Comparison of ENCODE assay signal across 11 cellular contexts in genomic region chr20:48772183-48772976, GRCh38. TPM values are rescaled to one million over a fixed set of nuclear protein-coding genes. Genes with fewer than 3 reads are reported as not detected.
DNase-seq lines count a peak whose midpoint lies in the region; ATAC-seq and TF ChIP-seq lines count a peak whose summit lies in the region.
"Had no signal": no experiment of that assay in that cellular context is flagged by ENCODE, and none has a peak within 500 bp of the region (broad histone marks: within the 10 kb centered on the region; RNA-seq: fewer than 3 reads in every experiment).

No MANE protein-coding gene starts in this region.

- peaks cover 4% of the 10 kb centered on the region for H3K36me3 Mint-ChIP-seq in mesothelial cell of epicardium

- peaks cover 11% of the 10 kb centered on the region for H3K9me3 Mint-ChIP-seq in mesothelial cell of epicardium

- H3K9ac ChIP-seq in trophoblast cell (ENCODE audit: low read length) (no peak overlapping the region), smooth muscle cell (ENCODE audit: low read depth) (no peak overlapping the region)

- no peak overlapping the region for H3K4me3 Mint-ChIP-seq in mesothelial cell of epicardium

- no peak for TF ChIP-seq POLR2A in gastroesophageal sphincter (IDR thresholded peaks at IDR 0.05)

- no peak overlapping the region for H3K27ac Mint-ChIP-seq in mesothelial cell of epicardium

- no peak overlapping the region for H2AK5ac ChIP-seq in trophoblast cell (ENCODE audit: low read length)

- H3K4me3 ChIP-seq in gastroesophageal sphincter, result no peak overlapping the region
- no peak overlapping the region for H3K4me3 ChIP-seq in trophoblast cell (ENCODE audit: low read depth, low read length)
- no peak overlapping the region for H3K4me3 ChIP-seq in smooth muscle cell
- H3K4me3 ChIP-seq: MG63 had no signal

- H3K9me3 ChIP-seq in gastroesophageal sphincter (no peaks in the 10 kb centered on the region), trophoblast cell (ENCODE audit: insufficient read depth, low read depth, low read length) (peaks cover 16% of the 10 kb centered on the region), smooth muscle cell (replicated peaks; ENCODE audit: low read depth) (no peaks in the 10 kb centered on the region)

- no peak overlapping the region for H4K91ac ChIP-seq in trophoblast cell (ENCODE audit: low read depth, low read length)

- H3F3A ChIP-seq in smooth muscle cell (ENCODE audit: low read depth), result no peaks in the 10 kb centered on the region

- peaks cover 15% of the 10 kb centered on the region for H3K4me1 Mint-ChIP-seq in mesothelial cell of epicardium

- ATAC-seq in gastroesophageal sphincter (peak; percentile 53), GM21619 (IDR thresholded peaks at IDR 0.05; ENCODE audit: unreplicated experiment) (no peak), HG02852 (IDR thresholded peaks at IDR 0.05; ENCODE audit: unreplicated experiment) (no peak)

- WGBS in gastroesophageal sphincter (ENCODE audit: low coverage in 1 of 2), 2 donors, result 79 to 91% methylated on average over 6 to 15 of the region's 17 CpGs
- no CpG with 5 or more reads among the region's 17 CpGs for WGBS in trophoblast cell (ENCODE audit: extremely low coverage, insufficient coverage, insufficient read length)
- 89% methylated on average over 17 of the region's 17 CpGs for WGBS in smooth muscle cell (ENCODE audit: low lambda C conversion rate)

- no peak overlapping the region for H2BK5ac ChIP-seq in trophoblast cell (ENCODE audit: low read depth, low read length, poor library complexity)

- H3K4me2 ChIP-seq in trophoblast cell (ENCODE audit: low read length), result no peak overlapping the region
- no peak overlapping the region for H3K4me2 ChIP-seq in smooth muscle cell

- no peaks in the 10 kb centered on the region for H3K79me1 ChIP-seq in trophoblast cell (ENCODE audit: low read length)

- TF ChIP-seq EP300 in gastroesophageal sphincter (IDR thresholded peaks at IDR 0.05), result no peak

- H4K12ac ChIP-seq in trophoblast cell (ENCODE audit: low read depth, low read length), result no peak overlapping the region

- no peak overlapping the region for H3K23ac ChIP-seq in trophoblast cell (ENCODE audit: low read length)

- H3K36me3 ChIP-seq in gastroesophageal sphincter, result no peaks in the 10 kb centered on the region
- H3K36me3 ChIP-seq in trophoblast cell (ENCODE audit: control insufficient read depth in 1 of 2, insufficient read depth in 2 of 2, low read length in 2 of 2), result no peaks in the 10 kb centered on the region
- H3K36me3 ChIP-seq in smooth muscle cell (ENCODE audit: low read depth), result no peaks in the 10 kb centered on the region
- H3K36me3 ChIP-seq: MG63 had no signal

- H3K79me2 ChIP-seq in trophoblast cell (ENCODE audit: control insufficient read depth, insufficient read depth, low read length, poor library complexity) (no peaks in the 10 kb centered on the region), smooth muscle cell (ENCODE audit: low read depth) (no peaks in the 10 kb centered on the region)

- no peak overlapping the region for H4K8ac ChIP-seq in trophoblast cell (ENCODE audit: low read depth, low read length)

- H3K14ac ChIP-seq in trophoblast cell (ENCODE audit: low read length), result no peak overlapping the region

- DNase-seq in CMK (ENCODE audit: low read depth) (peak; percentile 77), SIG-M5 treated with dmso at 0.1 percent for 504 hours (lab: John Stamatoyannopoulos, UW; ENCODE audit: unreplicated experiment) (peak; percentile 93), trophoblast cell (peak; percentile 13 to 25), smooth muscle cell (lab: John Stamatoyannopoulos, UW; ENCODE audit: unreplicated experiment) (no peak), mesothelial cell of epicardium (ENCODE audit: low spot score in 2 of 2, unreplicated experiment in 2 of 2) (no peak)
- DNase-seq: DND-41, MG63, small intestine had no signal

- H2AFZ ChIP-seq in trophoblast cell (ENCODE audit: insufficient read depth, low read length, poor library complexity) (no peak overlapping the region), smooth muscle cell (ENCODE audit: low read depth) (no peak overlapping the region)

- H3K4me1 ChIP-seq in gastroesophageal sphincter (peaks cover 0 to 35% (median 7%) of the 10 kb centered on the region in 3 donors), trophoblast cell (ENCODE audit: control insufficient read depth in 1 of 2, insufficient read depth in 2 of 2, low read length in 2 of 2) (no peaks in the 10 kb centered on the region), smooth muscle cell (ENCODE audit: low read depth) (no peaks in the 10 kb centered on the region)

- no peaks in the 10 kb centered on the region for H4K20me1 ChIP-seq in smooth muscle cell (ENCODE audit: low read depth)

- no peak overlapping the region for H2BK12ac ChIP-seq in trophoblast cell (ENCODE audit: low read length)

- H3K27ac ChIP-seq in gastroesophageal sphincter, result no peak overlapping the region
- H3K27ac ChIP-seq in trophoblast cell (ENCODE audit: low read depth, low read length), result no peak overlapping the region
- no peak overlapping the region for H3K27ac ChIP-seq in smooth muscle cell (ENCODE audit: low read depth)

- H2BK120ac ChIP-seq in trophoblast cell (ENCODE audit: insufficient read depth, low read length, poor library complexity), result no peak overlapping the region

- H3K4ac ChIP-seq in trophoblast cell (ENCODE audit: low read depth, low read length), result no peak overlapping the region

- no peak overlapping the region for H3K18ac ChIP-seq in trophoblast cell (ENCODE audit: low read length)

- no peak for TF ChIP-seq CTCF in gastroesophageal sphincter (IDR thresholded peaks at IDR 0.05)
- no peak for TF ChIP-seq CTCF in smooth muscle cell (IDR thresholded peaks at IDR 0.05; ENCODE audit: borderline replicate concordance, insufficient read depth, poor library complexity, severe bottlenecking)
- TF ChIP-seq CTCF in mesothelial cell of epicardium (IDR thresholded peaks at IDR 0.05; ENCODE audit: unreplicated experiment), result no peak

- H3K27me3 ChIP-seq in gastroesophageal sphincter (peaks cover 8% of the 10 kb centered on the region), trophoblast cell (ENCODE audit: insufficient read depth, low read length) (no peaks in the 10 kb centered on the region), smooth muscle cell (ENCODE audit: low read depth) (no peaks in the 10 kb centered on the region)
- H3K27me3 ChIP-seq: MG63 had no signal

- H3K27me3 Mint-ChIP-seq in mesothelial cell of epicardium (ENCODE audit: low read depth), result peaks cover 11% of the 10 kb centered on the region

RNA-seq across cellular contexts. Expression of gene PREX1, which starts 55.4 kb away (rescaled TPM):
- total RNA-seq in gastroesophageal sphincter, result 10 to 100 TPM; 16.3 to 35.7 (median 20.0) TPM
- polyA plus RNA-seq in trophoblast cell (2013), result 9.3 and 10.5 TPM in 2 replicates
- 0.04 and 0.31 TPM in 2 replicates for total RNA-seq in smooth muscle cell
- polyA plus RNA-seq in smooth muscle cell, result 0.30 TPM in 1 of 2 replicates, not detected in the other
- total RNA-seq in mesothelial cell of epicardium, result 7.9 to 8.6 TPM (median 8.3 TPM) in 3 replicates

Comparison
In these comparisons a context has a peak if more than half of its experiments do, and no peak if none do; other contexts are left out.
1. DNase-seq: peak in CMK (single experiment), SIG-M5 treated with dmso at 0.1 percent for 504 hours (single experiment) and trophoblast cell (2 of 2); none in smooth muscle cell (single experiment) and mesothelial cell of epicardium (0 of 2).